ENCODE assay signal across 1 cellular context in genomic region chr16:14018848-14019247, GRCh38.
TF ChIP-seq lines count a peak whose summit lies in the region.

No MANE protein-coding gene starts in this region.

TF ChIP-seq in H1, 55 proteins besides CTCF, POLR2A, EP300 and RAD21:
- TF ChIP-seq CBX5 (IDR thresholded peaks at IDR 0.05; ENCODE audit: low read depth, low read length) (no peak), CHD7 (IDR thresholded peaks at IDR 0.05; ENCODE audit: insufficient replicate concordance, low read length) (no peak), BRCA1 (IDR thresholded peaks at IDR 0.05; ENCODE audit: low read depth, low read length) (no peak), ASH2L (IDR thresholded peaks at IDR 0.05; ENCODE audit: low read length) (no peak), KDM5A (IDR thresholded peaks at IDR 0.05; ENCODE audit: low read length) (no peak), RBBP5 (IDR thresholded peaks at IDR 0.05; ENCODE audit: borderline replicate concordance, low read depth, low read length) (no peak), CHD1 (IDR thresholded peaks at IDR 0.05; ENCODE audit: low read depth, low read length) (no peak), JUND (IDR thresholded peaks at IDR 0.05; ENCODE audit: low read length) (no peak), KDM4A (IDR thresholded peaks at IDR 0.05; ENCODE audit: low read depth, low read length, severe bottlenecking) (no peak), SIN3A (conservative IDR thresholded peaks at IDR 0.05 in 1 of 2, IDR thresholded peaks at IDR 0.05 in 1 of 2; ENCODE audit: low read depth in 1 of 2, low read length in 2 of 2) (no peak)
